In genomic region chr16:87823146-87823929, GRCh38 we compare ENCODE assay signal across 1 cellular context.
TF ChIP-seq lines count a peak whose summit lies in the region.

No MANE protein-coding gene starts in this region.

TF ChIP-seq in H1, 55 proteins besides CTCF, POLR2A, EP300 and RAD21:
- TF ChIP-seq EGR1 (IDR thresholded peaks at IDR 0.05; ENCODE audit: borderline replicate concordance, low read depth, low read length) = no peak
- TF ChIP-seq KDM5A (IDR thresholded peaks at IDR 0.05; ENCODE audit: low read length) = no peak
- no peak for TF ChIP-seq SAP30 (IDR thresholded peaks at IDR 0.05; ENCODE audit: insufficient read depth, insufficient replicate concordance, low read length)
- no peak for TF ChIP-seq EZH2 (IDR thresholded peaks at IDR 0.05; ENCODE audit: low read depth, low read length, severe bottlenecking)
- TF ChIP-seq CHD7 (IDR thresholded peaks at IDR 0.05; ENCODE audit: insufficient replicate concordance, low read length) = no peak
- no peak for TF ChIP-seq POU5F1 (IDR thresholded peaks at IDR 0.05; ENCODE audit: low read depth, low read length)
- no peak for TF ChIP-seq TCF12 (IDR thresholded peaks at IDR 0.05; ENCODE audit: low read depth, low read length)
- TF ChIP-seq CTBP2 (IDR thresholded peaks at IDR 0.05; ENCODE audit: borderline replicate concordance, insufficient read depth, insufficient read length, low read length) = no peak
- TF ChIP-seq SIX5 (IDR thresholded peaks at IDR 0.05; ENCODE audit: low read depth, low read length) = no peak
- no peak for TF ChIP-seq ASH2L (IDR thresholded peaks at IDR 0.05; ENCODE audit: low read length)
- TF ChIP-seq TEAD4 (IDR thresholded peaks at IDR 0.05; ENCODE audit: low read depth, low read length) = no peak
- TF ChIP-seq GABPA (IDR thresholded peaks at IDR 0.05; ENCODE audit: borderline replicate concordance, insufficient read depth, low read length) = no peak
- TF ChIP-seq PHF8 (conservative IDR thresholded peaks at IDR 0.05; ENCODE audit: low read depth, low read length) = no peak
- no peak for TF ChIP-seq CHD2 (IDR thresholded peaks at IDR 0.05; ENCODE audit: low read length)
- TF ChIP-seq POLR2AphosphoS5 (IDR thresholded peaks at IDR 0.05; ENCODE audit: low read depth, low read length) = no peak
